In genomic region chr18:10927980-10928605, GRCh38 we compare ENCODE assay signal across 14 cellular contexts.
A peak's percentile ranks its signal among the peaks of the same experiment; 100 is the strongest.
DNase-seq lines count a peak whose midpoint lies in the region; ATAC-seq and TF ChIP-seq lines count a peak whose summit lies in the region.
"Had no signal": no experiment of that assay in that cellular context is flagged by ENCODE, and none has a peak within 500 bp of the region (broad histone marks: within the 10 kb centered on the region; RNA-seq: fewer than 3 reads in every experiment).

No MANE protein-coding gene starts in this region.

- H3K9me3 Mint-ChIP-seq in activated T-helper 17 cell treated with anti-CD3 and anti-CD28 coated beads, Interleukin-2, amount 50 U/mL, for 72 hours = no peaks in the 10 kb centered on the region
- H3K9me3 Mint-ChIP-seq in nephron progenitor cell (no peaks in the 10 kb centered on the region), natural killer cell (peaks cover 0 to 4% of the 10 kb centered on the region in 2 donors)
- H3K9me3 Mint-ChIP-seq in activated naive CD8-positive, alpha-beta T cell treated with anti-CD3 and anti-CD28 coated beads for 36 hours = no peaks in the 10 kb centered on the region
- H3K9me3 Mint-ChIP-seq: CD4-positive, alpha-beta memory T cell had no signal

- no peaks in the 10 kb centered on the region for H3K36me3 ChIP-seq in heart left ventricle
- H3K36me3 ChIP-seq: right lobe of liver had no signal

- H3K27me3 ChIP-seq in heart left ventricle = no peaks in the 10 kb centered on the region
- H3K27me3 ChIP-seq: right lobe of liver had no signal

- DNase-seq in nephron progenitor cell (no peak), natural killer cell (no peak), heart left ventricle (no peak)
- DNase-seq in activated naive CD8-positive, alpha-beta T cell treated with anti-CD3 and anti-CD28 coated beads for 36 hours = no peak
- DNase-seq in stimulated activated naive CD4-positive, alpha-beta T cell treated with Interleukin-2 at 50 U/mL for 16 hours (lab: John Stamatoyannopoulos, UW) = no peak
- DNase-seq: CD4-positive, alpha-beta memory T cell; left colon; NCI-H1436 treated with DMSO at 0.1 percent for 48 hours; OCI-M1; right lobe of liver had no signal

- no peaks in the 10 kb centered on the region for H3K36me3 Mint-ChIP-seq in activated T-helper 17 cell treated with anti-CD3 and anti-CD28 coated beads, Interleukin-2, amount 50 U/mL, for 72 hours (ENCODE audit: low read depth)
- H3K36me3 Mint-ChIP-seq in nephron progenitor cell (ENCODE audit: low read depth) = no peaks in the 10 kb centered on the region
- no peaks in the 10 kb centered on the region for H3K36me3 Mint-ChIP-seq in activated naive CD8-positive, alpha-beta T cell treated with anti-CD3 and anti-CD28 coated beads for 36 hours
- H3K36me3 Mint-ChIP-seq in natural killer cell = no peaks in the 10 kb centered on the region
- H3K36me3 Mint-ChIP-seq: activated naive CD8-positive, alpha-beta T cell; CD4-positive, alpha-beta memory T cell had no signal

- no peak for TF ChIP-seq POLR2A in heart left ventricle (IDR thresholded peaks at IDR 0.05)

- no peaks in the 10 kb centered on the region for H3K9me3 ChIP-seq in heart left ventricle
- H3K9me3 ChIP-seq: right lobe of liver had no signal

- H3K4me3 ChIP-seq in heart left ventricle = no peak overlapping the region
- H3K4me3 ChIP-seq: right lobe of liver had no signal

- TF ChIP-seq CTCF in nephron progenitor cell (IDR thresholded peaks at IDR 0.05) = no peak
- TF ChIP-seq CTCF in natural killer cell (IDR thresholded peaks at IDR 0.05) = no peak
- TF ChIP-seq CTCF in heart left ventricle (IDR thresholded peaks at IDR 0.05) = no peak

- H3K4me1 ChIP-seq in heart left ventricle = peaks cover 0 to 16% (median 0%) of the 10 kb centered on the region in 12 donors
- H3K4me1 ChIP-seq: right lobe of liver had no signal

- no peak overlapping the region for H3K4me3 Mint-ChIP-seq in activated T-helper 17 cell treated with anti-CD3 and anti-CD28 coated beads, Interleukin-2, amount 50 U/mL, for 72 hours
- peak overlapping the region; percentile 35 for H3K4me3 Mint-ChIP-seq in nephron progenitor cell
- H3K4me3 Mint-ChIP-seq in activated naive CD8-positive, alpha-beta T cell treated with anti-CD3 and anti-CD28 coated beads for 36 hours = no peak overlapping the region
- no peak overlapping the region for H3K4me3 Mint-ChIP-seq in natural killer cell
- H3K4me3 Mint-ChIP-seq: activated naive CD8-positive, alpha-beta T cell; CD4-positive, alpha-beta memory T cell had no signal

- intact Hi-C loops in natural killer cell (cut with micrococcal nuclease) = no loop called here
- intact Hi-C loops in heart left ventricle (cut with DNase I) = no loop called here

- peaks cover 3% of the 10 kb centered on the region for H3K27me3 Mint-ChIP-seq in activated T-helper 17 cell treated with anti-CD3 and anti-CD28 coated beads, Interleukin-2, amount 50 U/mL, for 72 hours
- H3K27me3 Mint-ChIP-seq in nephron progenitor cell (ENCODE audit: low read depth, poor library complexity) (peaks cover 10% of the 10 kb centered on the region), natural killer cell (ENCODE audit: low read depth in 2 of 2) (no peaks in the 10 kb centered on the region)
- peaks cover 6% of the 10 kb centered on the region for H3K27me3 Mint-ChIP-seq in activated naive CD8-positive, alpha-beta T cell treated with anti-CD3 and anti-CD28 coated beads for 36 hours
- H3K27me3 Mint-ChIP-seq: activated naive CD8-positive, alpha-beta T cell had no signal

- H3K27ac Mint-ChIP-seq in activated T-helper 17 cell treated with anti-CD3 and anti-CD28 coated beads, Interleukin-2, amount 50 U/mL, for 72 hours = no peak overlapping the region
- peak overlapping the region; percentile 58 for H3K27ac Mint-ChIP-seq in nephron progenitor cell
- no peak overlapping the region for H3K27ac Mint-ChIP-seq in activated naive CD8-positive, alpha-beta T cell treated with anti-CD3 and anti-CD28 coated beads for 36 hours
- H3K27ac Mint-ChIP-seq in natural killer cell = no peak overlapping the region
- H3K27ac Mint-ChIP-seq: activated naive CD8-positive, alpha-beta T cell; CD4-positive, alpha-beta memory T cell had no signal

- no peaks in the 10 kb centered on the region for H3K4me1 Mint-ChIP-seq in activated T-helper 17 cell treated with anti-CD3 and anti-CD28 coated beads, Interleukin-2, amount 50 U/mL, for 72 hours
- H3K4me1 Mint-ChIP-seq in nephron progenitor cell = peaks cover 56% of the 10 kb centered on the region
- no peaks in the 10 kb centered on the region for H3K4me1 Mint-ChIP-seq in activated naive CD8-positive, alpha-beta T cell treated with anti-CD3 and anti-CD28 coated beads for 36 hours
- no peaks in the 10 kb centered on the region for H3K4me1 Mint-ChIP-seq in natural killer cell
- H3K4me1 Mint-ChIP-seq: CD4-positive, alpha-beta memory T cell had no signal

- H3K27ac ChIP-seq in heart left ventricle = peak overlapping the region in 2 of 12 donors; percentile 53 to 66

- peak; percentile 62 for ATAC-seq in GM18502 (IDR thresholded peaks at IDR 0.05; ENCODE audit: poor library complexity, unreplicated experiment)
- peak; percentile 66 for ATAC-seq in HG02642 (IDR thresholded peaks at IDR 0.05; ENCODE audit: poor library complexity, unreplicated experiment)
- ATAC-seq in activated T-helper 17 cell treated with anti-CD3 and anti-CD28 coated beads, Interleukin-2, amount 50 U/mL, for 72 hours (replicated peaks) = peak; percentile 23
- no peak for ATAC-seq in natural killer cell
- ATAC-seq in heart left ventricle = no peak
- ATAC-seq: left colon had no signal

- WGBS in heart left ventricle, 4 donors = 67 to 71% (median 69%) methylated on average over 7 of the region's 7 CpGs

Comparison
In these comparisons a context has a peak if more than half of its experiments do, and no peak if none do; other contexts are left out.
1. ATAC-seq: peak in GM18502 (single experiment), HG02642 (single experiment) and activated T-helper 17 cell treated with anti-CD3 and anti-CD28 coated beads, Interleukin-2, amount 50 U/mL, for 72 hours (single experiment); none in natural killer cell (0 of 3) and heart left ventricle (0 of 4).